Comparison of ENCODE assay signal across 12 cellular contexts in the genomic region with DNA sequence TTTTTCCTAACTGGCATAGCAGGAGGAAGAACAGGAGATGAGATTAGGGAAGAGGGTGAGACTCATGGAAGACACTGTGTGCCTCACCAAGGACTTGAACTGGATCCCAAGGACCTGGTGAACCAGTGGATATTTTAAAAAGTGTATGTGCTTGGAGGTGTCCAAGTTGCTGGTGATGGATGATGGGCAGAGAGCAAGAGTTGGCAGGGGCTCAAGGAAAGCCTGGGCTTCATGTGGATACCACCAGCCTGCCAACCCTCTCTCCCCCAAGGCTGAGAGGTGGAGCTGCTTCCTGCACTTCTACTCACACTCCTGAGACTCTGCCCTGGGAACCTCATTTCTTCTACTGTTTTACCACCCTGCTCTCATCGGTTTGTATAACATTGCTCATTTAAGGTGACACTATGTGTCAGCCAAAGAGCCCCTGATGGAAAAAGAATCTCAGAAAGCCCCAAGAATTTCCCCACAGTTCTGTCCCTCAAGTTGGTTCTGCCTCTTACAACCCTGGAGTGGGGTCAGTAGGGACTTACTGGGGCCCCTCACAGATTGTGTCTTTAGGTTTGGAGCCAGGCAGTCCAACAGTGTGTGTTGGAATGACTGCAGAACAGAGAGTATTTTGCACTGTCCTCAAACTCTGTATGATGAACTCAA. TPM values are rescaled to one million over a fixed set of nuclear protein-coding genes. Genes with fewer than 3 reads are reported as not detected.
DNase-seq lines count a peak whose midpoint lies in the region; ATAC-seq and TF ChIP-seq lines count a peak whose summit lies in the region.
"Had no signal": no experiment of that assay in that cellular context is flagged by ENCODE, and none has a peak within 500 bp of the region (broad histone marks: within the 10 kb centered on the region; RNA-seq: fewer than 3 reads in every experiment).

No MANE protein-coding gene starts in this region.

- H3K27ac ChIP-seq in Panc1 (ENCODE audit: low read length), result no peak overlapping the region
- H3K27ac ChIP-seq in GM23248, result no peak overlapping the region
- H3K27ac ChIP-seq: epithelial cell of prostate had no signal

- no peaks in the 10 kb centered on the region for H3K9me3 ChIP-seq in Panc1 (ENCODE audit: control insufficient read depth, insufficient read depth, low read depth, low read length)
- H3K9me3 ChIP-seq in GM23248 (ENCODE audit: low read depth), result no peaks in the 10 kb centered on the region

- no peaks in the 10 kb centered on the region for H3K36me3 Mint-ChIP-seq in activated naive CD4-positive, alpha-beta T cell treated with anti-CD3 and anti-CD28 coated beads for 36 hours (ENCODE audit: low read depth)

- TF ChIP-seq CTCF in Panc1 (IDR thresholded peaks at IDR 0.05), result no peak

- no TSS peak for BruUV-seq in Panc1 (replicated peaks; lab: Mats Ljungman, UMichigan)

- H3K79me2 ChIP-seq in GM23248 (ENCODE audit: insufficient read depth), result no peaks in the 10 kb centered on the region

- in situ Hi-C loops in Panc1 (cut with HindIII; ENCODE audit: low pct_unique_long_range_greater_than_20kb, low sequenced_read_pairs) (no loop called here), GM23248 (cut with MboI) (no loop called here)

- ATAC-seq in HG02678 (IDR thresholded peaks at IDR 0.05; ENCODE audit: unreplicated experiment) (peak; percentile 85), Panc1 (0 out of 2 replicates have a peak, but pooled peaks have one; percentile 38)
- ATAC-seq in stimulated activated naive CD8-positive, alpha-beta T cell treated with anti-CD3 and anti-CD28 coated beads, Interleukin-15, Interleukin-2, amounts not matched to agents 100 U/mL and 50 U/mL, for 24 hours, result peak; percentile 91

- 62 to 71% methylated on average over 1 of the region's 1 CpG for WGBS in GM23248 (ENCODE audit: low coverage in 1 of 2, low lambda C conversion rate in 2 of 2, missing lambda C conversion rate in 2 of 2), 2 experiments

- H3K9ac ChIP-seq in GM23248, result no peak overlapping the region

- POLR2A ChIA-PET in Panc1 (lab: Charles Lee), result no interaction called here

- CTCF ChIA-PET in activated naive CD4-positive, alpha-beta T cell treated with anti-CD3 and anti-CD28 coated beads for 36 hours (lab: Charles Lee), result no interaction called here
- CTCF ChIA-PET in Panc1 (lab: Charles Lee), result no interaction called here

- H3K27ac Mint-ChIP-seq in activated naive CD4-positive, alpha-beta T cell treated with anti-CD3 and anti-CD28 coated beads for 36 hours, result peak overlapping the region; percentile 15

- no peaks in the 10 kb centered on the region for H3K9me3 Mint-ChIP-seq in activated naive CD4-positive, alpha-beta T cell treated with anti-CD3 and anti-CD28 coated beads for 36 hours

- peaks cover 30% of the 10 kb centered on the region for H3K4me1 Mint-ChIP-seq in activated naive CD4-positive, alpha-beta T cell treated with anti-CD3 and anti-CD28 coated beads for 36 hours (ENCODE audit: low read depth)

- H3K9me2 ChIP-seq in GM23248 (ENCODE audit: insufficient read depth), result no peaks in the 10 kb centered on the region

- H3F3A ChIP-seq in GM23248 (ENCODE audit: insufficient read depth), result no peaks in the 10 kb centered on the region

- no peak overlapping the region for H2AFZ ChIP-seq in GM23248

- peak; percentile 56 for DNase-seq in activated naive CD4-positive, alpha-beta T cell treated with anti-CD3 and anti-CD28 coated beads for 36 hours
- DNase-seq in activated naive CD4-positive, alpha-beta T cell treated with Interleukin-2 at 50 U/mL for 16 hours, result no peak
- DNase-seq in Panc1 (ENCODE audit: low read depth, low spot score) (no peak), GM23248 (no peak), cerebellar cortex (ENCODE audit: low spot score) (no peak), activated gamma-delta T cell treated with Interleukin-2 at 50 U/mL for 16 hours (no peak)
- no peak for DNase-seq in stimulated activated naive CD8-positive, alpha-beta T cell treated with anti-CD3 and anti-CD28 coated beads, Interleukin-15, Interleukin-2, amounts not matched to agents 100 U/mL and 50 U/mL, for 24 hours
- DNase-seq: kidney glomerular epithelial cell, NCI-H1417 treated with DMSO at 0.1 percent for 48 hours, OCI-M1 had no signal

- H4K20me1 ChIP-seq in GM23248 (ENCODE audit: insufficient read depth), result no peaks in the 10 kb centered on the region

- H3K4me3 ChIP-seq in Panc1 (ENCODE audit: low read depth in 2 of 2, low read length in 2 of 2), result no peak overlapping the region
- H3K4me3 ChIP-seq in GM23248, result no peak overlapping the region

- no peaks in the 10 kb centered on the region for H3K4me1 ChIP-seq in Panc1 (ENCODE audit: control insufficient read depth, insufficient read depth, low read length)
- 0 out of 2 replicates have a peak, but pooled peaks cover 5% of the 10 kb centered on the region for H3K4me1 ChIP-seq in GM23248 (ENCODE audit: insufficient read depth)

- intact Hi-C loops in activated naive CD4-positive, alpha-beta T cell treated with anti-CD3 and anti-CD28 coated beads for 36 hours (cut with micrococcal nuclease), result loop anchor here (1.0 to 5.0 kb wide), 5 partner anchors 18 to 203 kb away; no protein-coding TSS in a partner anchor
- intact Hi-C loops in Panc1 (cut with micrococcal nuclease; ENCODE audit: unreplicated experiment), result loop anchor here (2.0 kb wide), 1 partner anchor 33 kb away; no protein-coding TSS in a partner anchor

- no peaks in the 10 kb centered on the region for H3K27me3 Mint-ChIP-seq in activated naive CD4-positive, alpha-beta T cell treated with anti-CD3 and anti-CD28 coated beads for 36 hours (ENCODE audit: low read depth)

- H3K36me3 ChIP-seq in Panc1 (ENCODE audit: control insufficient read depth, insufficient read depth, low read length) (no peaks in the 10 kb centered on the region), GM23248 (ENCODE audit: low read depth) (no peaks in the 10 kb centered on the region)

- no peak overlapping the region for H3K4me2 ChIP-seq in GM23248 (ENCODE audit: unreplicated experiment)

- H3K27me3 ChIP-seq in Panc1 (ENCODE audit: control insufficient read depth, insufficient read depth, low read length) (no peaks in the 10 kb centered on the region), GM23248 (replicated peaks; ENCODE audit: insufficient read depth) (peaks cover 7% of the 10 kb centered on the region)

- no peak overlapping the region for H3K4me3 Mint-ChIP-seq in activated naive CD4-positive, alpha-beta T cell treated with anti-CD3 and anti-CD28 coated beads for 36 hours

RNA-seq across cellular contexts. Expression of a gene that starts 56.2 kb away (rescaled TPM):
- 100 to 1,000 TPM; 143 to 146 TPM for total RNA-seq in activated naive CD4-positive, alpha-beta T cell treated with anti-CD3 and anti-CD28 coated beads for 36 hours
- 33.6 TPM for total RNA-seq in Panc1 (2021; ENCODE audit: unreplicated experiment)
- polyA plus RNA-seq in Panc1 (2012; ENCODE audit: insufficient read length), result 44.0 TPM
- 49.9 and 52.7 TPM in 2 replicates for total RNA-seq in GM23248 (2014; rRNA removed; shearing (Covaris generic))
- 166 and 175 TPM in 2 replicates for polyA plus RNA-seq in GM23248 (2016; fragmentation: Nextera tagmentation; extraction: Ambion mirVana)

Comparison
In these comparisons a context has a peak if more than half of its experiments do, and no peak if none do; other contexts are left out.
1. ATAC-seq: peak in every context shown above with its lines; median percentile 91 in stimulated activated naive CD8-positive, alpha-beta T cell treated with anti-CD3 and anti-CD28 coated beads, Interleukin-15, Interleukin-2, amounts not matched to agents 100 U/mL and 50 U/mL, for 24 hours; 85 in HG02678; 38 in Panc1.